In genomic region chr2:24919977-24920812, GRCh38 we compare ENCODE assay signal across 8 cellular contexts. TPM values are rescaled to one million over a fixed set of nuclear protein-coding genes. Genes with fewer than 3 reads are reported as not detected.
DNase-seq lines count a peak whose midpoint lies in the region; ATAC-seq and TF ChIP-seq lines count a peak whose summit lies in the region.

TSS of gene ADCY3 (minus strand) at chr2:24920237. CDS start at chr2:24918987, 1,250 bp downstream.

- peak within 1 kb of the TSS; percentile 88 for H3K27ac Mint-ChIP-seq in activated CD4-positive, alpha-beta T cell treated with anti-CD3 and anti-CD28 coated beads, Interleukin-2, amount 10 ng/mL, durations not matched to agents 7 days and 5 days
- H3K27ac Mint-ChIP-seq in dendritic cell treated with granulocyte-macrophage colony-stimulating factor and Interleukin-4, amounts not matched to agents 40 ng/mL and 50 ng/mL, for 4 days = peak within 1 kb of the TSS; percentile 69

- H3K4me1 ChIP-seq in Loucy (ENCODE audit: insufficient read depth, low read length, poor library complexity, severe bottlenecking) (peaks cover 37% of the 10 kb centered on the region), liver (ENCODE audit: control insufficient read depth in 4 of 4, insufficient read depth in 4 of 4, low read length in 3 of 4) (peaks cover 0 to 13% (median 7%) of the 10 kb centered on the region in 4 donors)

- intact Hi-C loops in dendritic cell treated with granulocyte-macrophage colony-stimulating factor and Interleukin-4, amounts not matched to agents 40 ng/mL and 50 ng/mL, for 4 days (cut with micrococcal nuclease) = no loop called here

- CTCF ChIA-PET in activated CD4-positive, alpha-beta T cell treated with anti-CD3 and anti-CD28 coated beads, Interleukin-2, amount 10 ng/mL, durations not matched to agents 7 days and 5 days (lab: Charles Lee) = interaction anchor here (0.7 kb wide), 1 partner anchor 22 kb away, joined by 3 read pairs; no protein-coding TSS in a partner anchor

- H3K27ac ChIP-seq in liver (ENCODE audit: low read depth in 1 of 2, low read length in 2 of 2) = peak within 1 kb of the TSS in 1 of 2 donors; percentile 18

- H3K9ac ChIP-seq in Loucy (ENCODE audit: low read depth, low read length, poor library complexity, severe bottlenecking) (peak within 1 kb of the TSS; percentile 74), liver (ENCODE audit: low read depth in 1 of 2, low read length in 2 of 2) (no peak within 1 kb of the TSS)

- H3F3A ChIP-seq in Loucy (ENCODE audit: low read depth) = no peaks in the 10 kb centered on the region

- DNase-seq in GM10266 (ENCODE audit: extremely low spot score) = peak; percentile 91
- DNase-seq in activated CD4-positive, alpha-beta T cell treated with anti-CD3 and anti-CD28 coated beads, Interleukin-2, amount 10 ng/mL, durations not matched to agents 7 days and 5 days = peak; percentile 61
- peak in 2 of 3 donors; percentile 18 to 33 for DNase-seq in stimulated activated CD4-positive, alpha-beta T cell treated with anti-CD3 and anti-CD28 coated beads, TNF-alpha, amount 100 ng/mL, for 1 hour (ENCODE audit: low read depth in 3 of 3, low spot score in 1 of 3)

- no peaks in the 10 kb centered on the region for H3K27me3 Mint-ChIP-seq in activated CD4-positive, alpha-beta T cell treated with anti-CD3 and anti-CD28 coated beads, Interleukin-2, amount 10 ng/mL, durations not matched to agents 7 days and 5 days
- peaks cover 39% of the 10 kb centered on the region for H3K27me3 Mint-ChIP-seq in dendritic cell treated with granulocyte-macrophage colony-stimulating factor and Interleukin-4, amounts not matched to agents 40 ng/mL and 50 ng/mL, for 4 days

- H3K9me3 ChIP-seq in Loucy (ENCODE audit: insufficient read depth, low read depth, low read length) (no peaks in the 10 kb centered on the region), liver (ENCODE audit: control insufficient read depth in 4 of 4, low read length in 3 of 4) (no peaks in the 10 kb centered on the region)

- H2AFZ ChIP-seq in Loucy (ENCODE audit: low read length) = peak within 1 kb of the TSS; percentile 79

- peaks cover 15% of the 10 kb centered on the region for H3K36me3 Mint-ChIP-seq in activated CD4-positive, alpha-beta T cell treated with anti-CD3 and anti-CD28 coated beads, Interleukin-2, amount 10 ng/mL, durations not matched to agents 7 days and 5 days (ENCODE audit: low read depth)
- no peaks in the 10 kb centered on the region for H3K36me3 Mint-ChIP-seq in dendritic cell treated with granulocyte-macrophage colony-stimulating factor and Interleukin-4, amounts not matched to agents 40 ng/mL and 50 ng/mL, for 4 days (ENCODE audit: low read depth)

- H3K4me3 Mint-ChIP-seq in activated CD4-positive, alpha-beta T cell treated with anti-CD3 and anti-CD28 coated beads, Interleukin-2, amount 10 ng/mL, durations not matched to agents 7 days and 5 days = peak within 1 kb of the TSS; percentile 89
- H3K4me3 Mint-ChIP-seq in dendritic cell treated with granulocyte-macrophage colony-stimulating factor and Interleukin-4, amounts not matched to agents 40 ng/mL and 50 ng/mL, for 4 days = peak within 1 kb of the TSS; percentile 72

- H3K36me3 ChIP-seq in Loucy (ENCODE audit: insufficient read depth, low read length) (no peaks in the 10 kb centered on the region), liver (ENCODE audit: control insufficient read depth in 4 of 4, insufficient read depth in 3 of 4, low read depth in 1 of 4, low read length in 3 of 4) (no peaks in the 10 kb centered on the region)

- WGBS in liver = 1% methylated on average over 125 of the region's 125 CpGs

- POLR2A ChIA-PET in activated CD4-positive, alpha-beta T cell treated with anti-CD3 and anti-CD28 coated beads, Interleukin-2, amount 10 ng/mL, durations not matched to agents 7 days and 5 days (lab: Charles Lee) = no interaction called here

- TF ChIP-seq CTCF in GM10266 (IDR thresholded peaks at IDR 0.05; ENCODE audit: control insufficient read depth, insufficient read depth, low read depth, missing control alignments) = no peak
- no peak for TF ChIP-seq CTCF in Loucy (conservative IDR thresholded peaks at IDR 0.05; ENCODE audit: low read length)
- no peak for TF ChIP-seq CTCF in liver (IDR thresholded peaks at IDR 0.05; ENCODE audit: low read depth, low read length, missing input control)

- H3K27me3 ChIP-seq in Loucy (ENCODE audit: insufficient read depth, low read length, poor library complexity, severe bottlenecking) (no peaks in the 10 kb centered on the region), liver (ENCODE audit: control insufficient read depth in 4 of 4, insufficient read depth in 4 of 4, low read length in 3 of 4) (peaks cover 0 to 3% (median 0%) of the 10 kb centered on the region in 4 donors)

- peaks cover 37% of the 10 kb centered on the region for H4K20me1 ChIP-seq in Loucy (ENCODE audit: insufficient read depth, low read length, poor library complexity, severe bottlenecking)

- H3K4me2 ChIP-seq in Loucy (ENCODE audit: low read depth, low read length, poor library complexity, severe bottlenecking) = peak within 1 kb of the TSS; percentile 79

- H3K4me3 ChIP-seq in Loucy (ENCODE audit: low read length, poor library complexity, severe bottlenecking) (peak within 1 kb of the TSS; percentile 92), liver (ENCODE audit: low read depth in 1 of 3, low read length in 3 of 3) (peak within 1 kb of the TSS in 2 of 3 donors; percentile 35 to 73)

- H3K79me2 ChIP-seq in Loucy (ENCODE audit: insufficient read depth, low read length) = peaks cover 43% of the 10 kb centered on the region

- TF ChIP-seq RAD21 in liver (IDR thresholded peaks at IDR 0.05) = no peak

- peaks cover 37% of the 10 kb centered on the region for H3K4me1 Mint-ChIP-seq in activated CD4-positive, alpha-beta T cell treated with anti-CD3 and anti-CD28 coated beads, Interleukin-2, amount 10 ng/mL, durations not matched to agents 7 days and 5 days
- H3K4me1 Mint-ChIP-seq in dendritic cell treated with granulocyte-macrophage colony-stimulating factor and Interleukin-4, amounts not matched to agents 40 ng/mL and 50 ng/mL, for 4 days (ENCODE audit: low read depth) = peaks cover 33% of the 10 kb centered on the region

- no peaks in the 10 kb centered on the region for H3K9me3 Mint-ChIP-seq in activated CD4-positive, alpha-beta T cell treated with anti-CD3 and anti-CD28 coated beads, Interleukin-2, amount 10 ng/mL, durations not matched to agents 7 days and 5 days
- H3K9me3 Mint-ChIP-seq in dendritic cell treated with granulocyte-macrophage colony-stimulating factor and Interleukin-4, amounts not matched to agents 40 ng/mL and 50 ng/mL, for 4 days = no peaks in the 10 kb centered on the region

- no peaks in the 10 kb centered on the region for H3K9me2 ChIP-seq in Loucy (replicated peaks; ENCODE audit: low read depth, low read length)

- ATAC-seq in GM21825 (IDR thresholded peaks at IDR 0.05; ENCODE audit: unreplicated experiment) (peak; percentile 47), HG03469 (IDR thresholded peaks at IDR 0.05; ENCODE audit: unreplicated experiment) (no peak)

TF ChIP-seq in liver, 16 proteins besides CTCF, POLR2A, EP300 and RAD21 (continues in another document):
- no peak for TF ChIP-seq YY1 (IDR thresholded peaks at IDR 0.05)
- TF ChIP-seq JUND (IDR thresholded peaks at IDR 0.05) = no peak
- no peak for TF ChIP-seq GABPA (IDR thresholded peaks at IDR 0.05 in 1 of 2, conservative IDR thresholded peaks at IDR 0.05 in 1 of 2)
- TF ChIP-seq EGR1 (IDR thresholded peaks at IDR 0.05; ENCODE audit: low read depth in 2 of 2) = no peak
- TF ChIP-seq RXRA (IDR thresholded peaks at IDR 0.05) = no peak
- no peak for TF ChIP-seq TAF1 (conservative IDR thresholded peaks at IDR 0.05)
- TF ChIP-seq FOXA1 (IDR thresholded peaks at IDR 0.05) = no peak
- TF ChIP-seq, protein P1, sequence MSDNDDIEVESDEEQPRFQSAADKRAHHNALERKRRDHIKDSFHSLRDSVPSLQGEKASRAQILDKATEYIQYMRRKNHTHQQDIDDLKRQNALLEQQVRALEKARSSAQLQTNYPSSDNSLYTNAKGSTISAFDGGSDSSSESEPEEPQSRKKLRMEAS (IDR thresholded peaks at IDR 0.05) = no peak
- TF ChIP-seq HNF4A (conservative IDR thresholded peaks at IDR 0.05) = no peak
- no peak for TF ChIP-seq NR2F2 (IDR thresholded peaks at IDR 0.05)
- no peak for TF ChIP-seq HNF4G (IDR thresholded peaks at IDR 0.05)
- TF ChIP-seq FOXA2 (IDR thresholded peaks at IDR 0.05) = no peak
- TF ChIP-seq SP1 (IDR thresholded peaks at IDR 0.05) = no peak
- no peak for TF ChIP-seq ZBTB33 (IDR thresholded peaks at IDR 0.05)

RNA-seq across cellular contexts. Expression of gene ADCY3, which starts in this region (rescaled TPM):
- total RNA-seq in activated CD4-positive, alpha-beta T cell treated with anti-CD3 and anti-CD28 coated beads, Interleukin-2, amount 10 ng/mL, durations not matched to agents 7 days and 5 days = 10 to 100 TPM; 60.8 to 67.2 TPM
- total RNA-seq in liver = 1 to 10 TPM; 7.1 to 8.4 TPM
- polyA plus RNA-seq in liver = 1 to 10 TPM in 1 of 2 donors, under 1 TPM in 1; 0.99 to 5.6 TPM

Comparison
In these comparisons a context has a peak if more than half of its experiments do, and no peak if none do; other contexts are left out.
1. RNA of gene ADCY3 (total RNA-seq): 60.8 to 67.2 TPM in activated CD4-positive, alpha-beta T cell treated with anti-CD3 and anti-CD28 coated beads, Interleukin-2, amount 10 ng/mL, durations not matched to agents 7 days and 5 days; 7.1 to 8.4 TPM in liver; every median in the first group is over 4 times any median in the second.
2. DNase-seq: peak in every context shown above with its lines; median percentile 91 in GM10266; 61 in activated CD4-positive, alpha-beta T cell treated with anti-CD3 and anti-CD28 coated beads, Interleukin-2, amount 10 ng/mL, durations not matched to agents 7 days and 5 days; 26 in stimulated activated CD4-positive, alpha-beta T cell treated with anti-CD3 and anti-CD28 coated beads, TNF-alpha, amount 100 ng/mL, for 1 hour.